ENCODE assay signal across 16 cellular contexts in genomic region chr14:101361044-101361443, GRCh38.
A peak's percentile ranks its signal among the peaks of the same experiment; 100 is the strongest.
DNase-seq lines count a peak whose midpoint lies in the region; ATAC-seq and TF ChIP-seq lines count a peak whose summit lies in the region.
"Had no signal": no experiment of that assay in that cellular context is flagged by ENCODE, and none has a peak within 500 bp of the region (broad histone marks: within the 10 kb centered on the region; RNA-seq: fewer than 3 reads in every experiment).

No MANE protein-coding gene starts in this region.

- TF ChIP-seq POLR2A in heart left ventricle (IDR thresholded peaks at IDR 0.05): no peak

- H3K27ac Mint-ChIP-seq in neural progenitor cell: no peak overlapping the region
- H3K27ac Mint-ChIP-seq in activated CD4-positive, alpha-beta T cell treated with anti-CD3 and anti-CD28 coated beads for 36 hours: no peak overlapping the region
- H3K27ac Mint-ChIP-seq: activated naive CD4-positive, alpha-beta T cell treated with anti-CD3 and anti-CD28 coated beads, Interleukin-2, amount 50 U/mL, for 24 hours had no signal

- H3K36me3 ChIP-seq in left ventricle myocardium inferior (no peaks in the 10 kb centered on the region), heart left ventricle (no peaks in the 10 kb centered on the region), rectal smooth muscle tissue (ENCODE audit: control insufficient read depth, insufficient read depth, low read length) (no peaks in the 10 kb centered on the region), neural progenitor cell (no peaks in the 10 kb centered on the region)

- H3K27me3 Mint-ChIP-seq in neural progenitor cell (ENCODE audit: insufficient read depth, low read depth): peaks cover 16% of the 10 kb centered on the region
- H3K27me3 Mint-ChIP-seq in activated CD4-positive, alpha-beta T cell treated with anti-CD3 and anti-CD28 coated beads for 36 hours: peaks cover 13% of the 10 kb centered on the region

- H4K20me1 ChIP-seq in neural progenitor cell (ENCODE audit: low read depth): peaks cover 12% of the 10 kb centered on the region

- H3K9me3 ChIP-seq in left ventricle myocardium inferior (replicated peaks) (peaks cover 13% of the 10 kb centered on the region), heart left ventricle (peaks cover 0 to 7% (median 0%) of the 10 kb centered on the region in 12 donors), neural progenitor cell (ENCODE audit: low read depth) (no peaks in the 10 kb centered on the region)

- peaks cover 53% of the 10 kb centered on the region for H3K4me1 Mint-ChIP-seq in neural progenitor cell
- H3K4me1 Mint-ChIP-seq in activated CD4-positive, alpha-beta T cell treated with anti-CD3 and anti-CD28 coated beads for 36 hours: no peaks in the 10 kb centered on the region
- H3K4me1 Mint-ChIP-seq: activated naive CD4-positive, alpha-beta T cell treated with anti-CD3 and anti-CD28 coated beads, Interleukin-2, amount 50 U/mL, for 24 hours had no signal

- H3K79me2 ChIP-seq in neural progenitor cell (ENCODE audit: low read depth): no peaks in the 10 kb centered on the region

- H3K4me3 ChIP-seq in left ventricle myocardium inferior (no peak overlapping the region), heart left ventricle (no peak overlapping the region), rectal smooth muscle tissue (ENCODE audit: low read length) (no peak overlapping the region), neural progenitor cell (no peak overlapping the region)

- WGBS in heart left ventricle, 4 donors: 67 to 77% (median 70%) methylated on average over 16 of the region's 16 CpGs

- intact Hi-C loops in left ventricle myocardium inferior (cut with micrococcal nuclease) (no loop called here), heart left ventricle (cut with DNase I) (no loop called here)
- intact Hi-C loops in activated CD4-positive, alpha-beta T cell treated with anti-CD3 and anti-CD28 coated beads for 36 hours (cut with DNase I, micrococcal nuclease): no loop called here

- no peaks in the 10 kb centered on the region for H3K4me1 ChIP-seq in left ventricle myocardium inferior
- H3K4me1 ChIP-seq in heart left ventricle: peaks cover 0 to 10% (median 0%) of the 10 kb centered on the region in 12 donors
- peaks cover 64% of the 10 kb centered on the region for H3K4me1 ChIP-seq in rectal smooth muscle tissue (ENCODE audit: control insufficient read depth, insufficient read depth, low read length)
- H3K4me1 ChIP-seq in neural progenitor cell: peaks cover 38% of the 10 kb centered on the region

- H3K9ac ChIP-seq in rectal smooth muscle tissue (ENCODE audit: low read length) (no peak overlapping the region), neural progenitor cell (no peak overlapping the region)

- peaks cover 2% of the 10 kb centered on the region for H3K36me3 Mint-ChIP-seq in neural progenitor cell
- no peaks in the 10 kb centered on the region for H3K36me3 Mint-ChIP-seq in activated CD4-positive, alpha-beta T cell treated with anti-CD3 and anti-CD28 coated beads for 36 hours (ENCODE audit: low read depth)

- peaks cover 57% of the 10 kb centered on the region for H3K27me3 ChIP-seq in left ventricle myocardium inferior (ENCODE audit: low read depth)
- H3K27me3 ChIP-seq in heart left ventricle: peaks cover 0 to 18% (median 0%) of the 10 kb centered on the region in 9 donors
- no peaks in the 10 kb centered on the region for H3K27me3 ChIP-seq in rectal smooth muscle tissue (ENCODE audit: control insufficient read depth, insufficient read depth, low read length)
- no peaks in the 10 kb centered on the region for H3K27me3 ChIP-seq in neural progenitor cell

- peaks cover 19% of the 10 kb centered on the region for H3F3A ChIP-seq in neural progenitor cell (ENCODE audit: low read depth)

- CTCF ChIA-PET in activated CD4-positive, alpha-beta T cell treated with anti-CD3 and anti-CD28 coated beads for 36 hours (lab: Charles Lee): no interaction called here

- ATAC-seq in heart left ventricle: no peak
- no peak for ATAC-seq in activated CD4-positive, alpha-beta T cell treated with anti-CD3 and anti-CD28 coated beads for 36 hours

- TF ChIP-seq CTCF in left ventricle myocardium inferior (IDR thresholded peaks at IDR 0.05; ENCODE audit: borderline replicate concordance) (no peak), heart left ventricle (IDR thresholded peaks at IDR 0.05) (no peak), neural progenitor cell (IDR thresholded peaks at IDR 0.05) (no peak)

- DNase-seq in left ventricle myocardium inferior (no peak), heart left ventricle (no peak), germinal center (ENCODE audit: low spot score) (peak; percentile 86), NCI-H1694 treated with DMSO at 0.1 percent for 48 hours (lab: John Stamatoyannopoulos, UW) (no peak), neural progenitor cell (ENCODE audit: low spot score) (no peak), H4 (ENCODE audit: low spot score) (no peak)
- no peak for DNase-seq in activated CD4-positive, alpha-beta T cell treated with anti-CD3 and anti-CD28 coated beads for 36 hours
- DNase-seq: ACHN; effector memory CD4-positive, alpha-beta T cell; midbrain; MM.1S; NCI-H2171 treated with DMSO at 0.1 percent for 48 hours; stimulated activated CD4-positive, alpha-beta T cell treated with anti-CD3 and anti-CD28 coated beads, Interleukin-2, amount 100 ng/mL, for 24 hours; stimulated activated CD8-positive, alpha-beta memory T cell treated with anti-CD3 and anti-CD28 coated beads, Interleukin-4, amount 100 ng/mL, for 48 hours had no signal

- POLR2A ChIA-PET in activated CD4-positive, alpha-beta T cell treated with anti-CD3 and anti-CD28 coated beads for 36 hours (lab: Charles Lee): no interaction called here

- peaks cover 27% of the 10 kb centered on the region for H3K9me3 Mint-ChIP-seq in neural progenitor cell
- H3K9me3 Mint-ChIP-seq in activated CD4-positive, alpha-beta T cell treated with anti-CD3 and anti-CD28 coated beads for 36 hours (ENCODE audit: low read depth): peaks cover 5% of the 10 kb centered on the region
- H3K9me3 Mint-ChIP-seq: activated naive CD4-positive, alpha-beta T cell treated with anti-CD3 and anti-CD28 coated beads, Interleukin-2, amount 50 U/mL, for 24 hours had no signal

- H3K4me3 Mint-ChIP-seq in neural progenitor cell: no peak overlapping the region
- no peak overlapping the region for H3K4me3 Mint-ChIP-seq in activated CD4-positive, alpha-beta T cell treated with anti-CD3 and anti-CD28 coated beads for 36 hours
- H3K4me3 Mint-ChIP-seq: activated naive CD4-positive, alpha-beta T cell treated with anti-CD3 and anti-CD28 coated beads, Interleukin-2, amount 50 U/mL, for 24 hours had no signal

- no peak overlapping the region for H3K4me2 ChIP-seq in neural progenitor cell

- H3K27ac ChIP-seq in left ventricle myocardium inferior (replicated peaks) (peak overlapping the region; percentile 81), heart left ventricle (peak overlapping the region in 3 of 12 donors; percentile 57 to 88 (median 65)), rectal smooth muscle tissue (ENCODE audit: low read depth, low read length) (peak overlapping the region; percentile 95), neural progenitor cell (no peak overlapping the region)

- no peak overlapping the region for H2AFZ ChIP-seq in neural progenitor cell (replicated peaks)
